In the genomic region with DNA sequence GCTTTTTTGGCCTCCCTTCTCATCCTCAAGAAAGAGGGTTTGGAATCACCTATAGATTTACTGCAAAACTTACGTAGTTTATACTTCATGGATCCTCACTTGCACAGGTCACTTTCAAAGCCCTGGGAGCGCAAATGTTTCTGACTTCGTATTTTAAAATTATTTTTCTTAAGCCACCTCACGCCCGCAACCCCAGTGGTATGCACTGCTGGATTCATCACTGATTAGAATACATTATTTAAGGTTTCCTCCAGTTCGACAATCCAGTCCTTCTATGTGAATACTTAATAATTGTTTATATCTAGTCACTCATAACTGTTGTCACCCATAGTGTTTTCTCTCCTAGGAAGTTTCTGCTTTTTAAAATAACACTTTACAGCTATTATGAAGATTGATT, we compare ENCODE assay signal across 12 cellular contexts.
DNase-seq lines count a peak whose midpoint lies in the region; ATAC-seq and TF ChIP-seq lines count a peak whose summit lies in the region.
"Had no signal": no experiment of that assay in that cellular context is flagged by ENCODE, and none has a peak within 500 bp of the region (broad histone marks: within the 10 kb centered on the region; RNA-seq: fewer than 3 reads in every experiment).

No MANE protein-coding gene starts in this region.

- WGBS in mammary epithelial cell (ENCODE audit: low coverage, missing lambda C conversion rate) = 49% methylated on average over 6 of the region's 6 CpGs
- WGBS in testis, 2 donors = 63 to 65% methylated on average over 6 of the region's 6 CpGs

- H3K4me3 ChIP-seq in HEK293 (ENCODE audit: low read depth, low read length) (peak overlapping the region; percentile 42), mammary epithelial cell (replicated peaks in 1 of 3; ENCODE audit: insufficient read depth in 1 of 3, low read depth in 2 of 3, low read length in 3 of 3) (peak overlapping the region; percentile 42 to 54 (median 52)), lower lobe of right lung (peak overlapping the region; percentile 46), testis (peak overlapping the region; percentile 31 to 52)

- H3K79me2 ChIP-seq in mammary epithelial cell (ENCODE audit: insufficient read depth, low read length) = no peaks in the 10 kb centered on the region

- H3K27me3 ChIP-seq in mammary epithelial cell (ENCODE audit: insufficient read depth, low read length) (no peaks in the 10 kb centered on the region), lower lobe of right lung (ENCODE audit: low read depth) (no peaks in the 10 kb centered on the region), testis (no peaks in the 10 kb centered on the region)

- H3K27ac ChIP-seq in HEK293 (ENCODE audit: extremely low read depth, low read depth, low read length) = no peak overlapping the region
- no peak overlapping the region for H3K27ac ChIP-seq in mammary epithelial cell (ENCODE audit: insufficient read depth, low read depth, low read length)
- no peak overlapping the region for H3K27ac ChIP-seq in lower lobe of right lung
- H3K27ac ChIP-seq in testis = no peak overlapping the region

- TF ChIP-seq CTCF in HEK293 (tag by site-specific recombination; IDR thresholded peaks at IDR 0.05) = no peak
- no peak for TF ChIP-seq CTCF in mammary epithelial cell (conservative IDR thresholded peaks at IDR 0.05 in 1 of 2, IDR thresholded peaks at IDR 0.05 in 1 of 2; ENCODE audit: extremely low read depth in 1 of 2, insufficient read depth in 1 of 2, low read depth in 1 of 2, low read length in 2 of 2)
- TF ChIP-seq CTCF in lower lobe of right lung (IDR thresholded peaks at IDR 0.05) = no peak
- no peak for TF ChIP-seq CTCF in testis (IDR thresholded peaks at IDR 0.05)

- H3K9me3 ChIP-seq in HEK293 (ENCODE audit: control insufficient read depth, insufficient read depth, low read depth, low read length) = no peaks in the 10 kb centered on the region
- H3K9me3 ChIP-seq in mammary epithelial cell (replicated peaks; ENCODE audit: insufficient read depth, low read length) = no peaks in the 10 kb centered on the region
- H3K9me3 ChIP-seq in lower lobe of right lung = peaks cover 8% of the 10 kb centered on the region
- no peaks in the 10 kb centered on the region for H3K9me3 ChIP-seq in testis

- no TSS peak for BruUV-seq in mammary epithelial cell (replicated peaks; lab: Mats Ljungman, UMichigan)

- no peak for TF ChIP-seq POLR2A in testis (IDR thresholded peaks at IDR 0.05)

- ATAC-seq in lower lobe of right lung (no peak), HG02588 (IDR thresholded peaks at IDR 0.05; ENCODE audit: unreplicated experiment) (no peak)
- ATAC-seq: activated naive CD8-positive, alpha-beta T cell treated with anti-CD3 and anti-CD28 coated beads, Interleukin-2, amount 50 U/mL, for 24 hours had no signal

- no peak for DNase-seq in mammary epithelial cell
- DNase-seq in lower lobe of right lung = no peak
- DNase-seq in testis = no peak
- no peak for DNase-seq in NCI-H226
- no peak for DNase-seq in NCI-H82 (lab: John Stamatoyannopoulos, UW)
- DNase-seq in GF-D8 (lab: John Stamatoyannopoulos, UW) = no peak
- DNase-seq: activated naive CD8-positive, alpha-beta T cell treated with anti-CD3 and anti-CD28 coated beads, Interleukin-2, amount 50 U/mL, for 24 hours; HFFc6; NCI-H2171; stimulated activated CD4-positive, alpha-beta T cell treated with anti-CD3 and anti-CD28 coated beads, Interleukin-2, amount 100 ng/mL, for 48 hours had no signal

- H4K20me1 ChIP-seq in mammary epithelial cell (ENCODE audit: insufficient read depth, low read length) = no peaks in the 10 kb centered on the region

- in situ Hi-C loops in mammary epithelial cell (cut with MboI; ENCODE audit: low sequenced_read_pairs in 2 of 2) = no loop called here

- CTCF ChIA-PET in HEK293 (lab: Yijun Ruan, JAX) (no interaction called here), mammary epithelial cell (lab: Charles Lee; ENCODE audit: low non-redundant PET) (no interaction called here)

- H3K36me3 ChIP-seq in HEK293 (ENCODE audit: control insufficient read depth in 2 of 2, insufficient read depth in 1 of 2, low read length in 2 of 2) = no peaks in the 10 kb centered on the region
- H3K36me3 ChIP-seq in mammary epithelial cell (ENCODE audit: insufficient read depth, low read length) = no peaks in the 10 kb centered on the region
- no peaks in the 10 kb centered on the region for H3K36me3 ChIP-seq in lower lobe of right lung
- no peaks in the 10 kb centered on the region for H3K36me3 ChIP-seq in testis (ENCODE audit: low read depth, missing control alignments)

- H3K4me2 ChIP-seq in mammary epithelial cell (ENCODE audit: insufficient read depth, low read depth, low read length) = peak overlapping the region; percentile 60

- intact Hi-C loops in mammary epithelial cell (cut with micrococcal nuclease) = no loop called here
- intact Hi-C loops in lower lobe of right lung (cut with DNase I) = no loop called here
- intact Hi-C loops in testis (cut with DNase I; ENCODE audit: low total_unique reads) = no loop called here

- H3K4me1 ChIP-seq in HEK293 (ENCODE audit: control insufficient read depth, insufficient read depth, low read length) (no peaks in the 10 kb centered on the region), mammary epithelial cell (ENCODE audit: insufficient read depth, low read length) (no peaks in the 10 kb centered on the region), lower lobe of right lung (no peaks in the 10 kb centered on the region), testis (no peaks in the 10 kb centered on the region)

- dilution Hi-C loops in mammary epithelial cell (cut with HindIII; ENCODE audit: low sequenced_read_pairs) = no loop called here

- H2AFZ ChIP-seq in mammary epithelial cell (ENCODE audit: low read depth, low read length) = peak overlapping the region; percentile 74

- POLR2A ChIA-PET in HEK293 (lab: Yijun Ruan, JAX) = no interaction called here

- H3K9ac ChIP-seq in mammary epithelial cell (ENCODE audit: insufficient read depth, low read length) = peak overlapping the region; percentile 23

TF ChIP-seq in HEK293, 187 proteins besides CTCF, POLR2A, EP300 and RAD21:
- TF ChIP-seq TRIM28 (IDR thresholded peaks at IDR 0.05; ENCODE audit: borderline replicate concordance, low read length) (no peak), REPIN1 (tag by site-specific recombination; IDR thresholded peaks at IDR 0.05; ENCODE audit: low read depth) (no peak), ZNF549 (tag by site-specific recombination; IDR thresholded peaks at IDR 0.05) (no peak), ZNF658 (tag by site-specific recombination; IDR thresholded peaks at IDR 0.05) (no peak), KLF9 (tag by site-specific recombination; IDR thresholded peaks at IDR 0.05; ENCODE audit: low read depth) (no peak), ZNF175 (tag by site-specific recombination; IDR thresholded peaks at IDR 0.05) (no peak), ZSCAN23 (tag by site-specific recombination; IDR thresholded peaks at IDR 0.05) (no peak), YY2 (tag by site-specific recombination; IDR thresholded peaks at IDR 0.05) (no peak), ZFP41 (tag by site-specific recombination; IDR thresholded peaks at IDR 0.05; ENCODE audit: borderline replicate concordance) (no peak), ZNF571 (tag by site-specific recombination; IDR thresholded peaks at IDR 0.05) (no peak)
